ENCODE assay signal across 1 cellular context in the genomic region with DNA sequence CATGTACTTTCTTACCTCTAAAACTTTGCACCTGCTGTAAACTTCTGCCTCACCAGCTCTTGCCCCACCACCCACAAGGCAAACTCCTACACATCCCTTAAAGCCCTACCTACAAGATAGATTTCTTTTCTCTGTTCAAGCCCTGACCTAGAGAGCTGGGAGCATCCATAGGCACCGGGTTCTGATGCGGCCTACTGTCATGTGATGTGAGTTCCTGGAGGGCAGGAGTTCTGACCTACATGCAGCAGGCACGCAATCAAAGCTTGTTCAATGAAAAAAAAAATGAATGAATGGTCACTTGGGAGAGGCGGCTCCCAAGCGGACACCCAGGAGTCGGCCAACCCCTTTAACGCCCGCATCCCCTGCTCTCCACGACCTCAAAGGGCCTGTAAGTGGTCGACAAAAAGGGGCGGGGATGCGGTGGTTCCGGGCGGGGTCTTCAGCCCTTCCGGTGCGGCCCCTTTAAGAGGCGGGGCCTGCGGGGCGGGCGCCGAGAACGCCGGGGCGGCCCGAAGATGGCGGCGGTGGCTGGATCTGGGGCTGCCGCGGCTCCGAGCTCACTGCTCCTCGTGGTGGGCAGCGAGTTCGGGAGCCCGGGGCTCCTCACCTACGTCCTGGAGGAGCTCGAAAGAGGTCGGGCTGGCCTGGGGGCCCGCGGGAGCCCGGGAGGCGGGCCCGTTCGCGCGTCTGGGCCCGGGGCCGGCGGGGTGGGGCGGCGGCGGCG.
TF ChIP-seq lines count a peak whose summit lies in the region.

TSS of gene MAP1S (plus strand) at position 493 of the 724 bp plus-strand sequence. CDS start at position 516, 23 bp downstream.

TF ChIP-seq in WTC11, 78 proteins besides CTCF, POLR2A, EP300 and RAD21 (continued from another document):
- TF ChIP-seq, protein P1, sequence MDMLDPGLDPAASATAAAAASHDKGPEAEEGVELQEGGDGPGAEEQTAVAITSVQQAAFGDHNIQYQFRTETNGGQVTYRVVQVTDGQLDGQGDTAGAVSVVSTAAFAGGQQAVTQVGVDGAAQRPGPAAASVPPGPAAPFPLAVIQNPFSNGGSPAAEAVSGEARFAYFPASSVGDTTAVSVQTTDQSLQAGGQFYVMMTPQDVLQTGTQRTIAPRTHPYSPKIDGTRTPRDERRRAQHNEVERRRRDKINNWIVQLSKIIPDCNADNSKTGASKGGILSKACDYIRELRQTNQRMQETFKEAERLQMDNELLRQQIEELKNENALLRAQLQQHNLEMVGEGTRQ (CRISPR knock-in tag; IDR thresholded peaks at IDR 0.05) = peak; percentile 29; the same call in 1 of the 2 replicates
- TF ChIP-seq, protein P2, sequence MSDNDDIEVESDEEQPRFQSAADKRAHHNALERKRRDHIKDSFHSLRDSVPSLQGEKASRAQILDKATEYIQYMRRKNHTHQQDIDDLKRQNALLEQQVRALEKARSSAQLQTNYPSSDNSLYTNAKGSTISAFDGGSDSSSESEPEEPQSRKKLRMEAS (CRISPR knock-in tag; IDR thresholded peaks at IDR 0.05) = peak; percentile 45; the same call in 1 of the 2 replicates
- TF ChIP-seq, protein P3, sequence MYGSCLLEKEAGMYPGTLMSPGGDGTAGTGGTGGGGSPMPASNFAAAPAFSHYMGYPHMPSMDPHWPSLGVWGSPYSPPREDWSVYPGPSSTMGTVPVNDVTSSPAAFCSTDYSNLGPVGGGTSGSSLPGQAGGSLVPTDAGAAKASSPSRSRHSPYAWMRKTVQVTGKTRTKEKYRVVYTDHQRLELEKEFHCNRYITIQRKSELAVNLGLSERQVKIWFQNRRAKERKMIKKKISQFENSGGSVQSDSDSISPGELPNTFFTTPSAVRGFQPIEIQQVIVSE (CRISPR knock-in tag; IDR thresholded peaks at IDR 0.05; ENCODE audit: borderline replicate concordance) = no peak
- TF ChIP-seq ESRRA (CRISPR knock-in tag; IDR thresholded peaks at IDR 0.05; ENCODE audit: borderline replicate concordance) = no peak
- TF ChIP-seq, protein P4, sequence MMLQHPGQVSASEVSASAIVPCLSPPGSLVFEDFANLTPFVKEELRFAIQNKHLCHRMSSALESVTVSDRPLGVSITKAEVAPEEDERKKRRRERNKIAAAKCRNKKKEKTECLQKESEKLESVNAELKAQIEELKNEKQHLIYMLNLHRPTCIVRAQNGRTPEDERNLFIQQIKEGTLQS (CRISPR knock-in tag; conservative IDR thresholded peaks at IDR 0.05) = no peak
- TF ChIP-seq ZNF281 (CRISPR knock-in tag; IDR thresholded peaks at IDR 0.05) = no peak
- TF ChIP-seq ZNF121 (CRISPR knock-in tag; IDR thresholded peaks at IDR 0.05) = no peak
- no peak for TF ChIP-seq FOXP4 (CRISPR knock-in tag; IDR thresholded peaks at IDR 0.05)
- no peak for TF ChIP-seq ZNF416 (CRISPR knock-in tag; IDR thresholded peaks at IDR 0.05)
- TF ChIP-seq ZBTB21 (CRISPR knock-in tag; IDR thresholded peaks at IDR 0.05; ENCODE audit: borderline replicate concordance) = peak; percentile 43; the same call in 1 of the 2 replicates
- TF ChIP-seq, protein P5, sequence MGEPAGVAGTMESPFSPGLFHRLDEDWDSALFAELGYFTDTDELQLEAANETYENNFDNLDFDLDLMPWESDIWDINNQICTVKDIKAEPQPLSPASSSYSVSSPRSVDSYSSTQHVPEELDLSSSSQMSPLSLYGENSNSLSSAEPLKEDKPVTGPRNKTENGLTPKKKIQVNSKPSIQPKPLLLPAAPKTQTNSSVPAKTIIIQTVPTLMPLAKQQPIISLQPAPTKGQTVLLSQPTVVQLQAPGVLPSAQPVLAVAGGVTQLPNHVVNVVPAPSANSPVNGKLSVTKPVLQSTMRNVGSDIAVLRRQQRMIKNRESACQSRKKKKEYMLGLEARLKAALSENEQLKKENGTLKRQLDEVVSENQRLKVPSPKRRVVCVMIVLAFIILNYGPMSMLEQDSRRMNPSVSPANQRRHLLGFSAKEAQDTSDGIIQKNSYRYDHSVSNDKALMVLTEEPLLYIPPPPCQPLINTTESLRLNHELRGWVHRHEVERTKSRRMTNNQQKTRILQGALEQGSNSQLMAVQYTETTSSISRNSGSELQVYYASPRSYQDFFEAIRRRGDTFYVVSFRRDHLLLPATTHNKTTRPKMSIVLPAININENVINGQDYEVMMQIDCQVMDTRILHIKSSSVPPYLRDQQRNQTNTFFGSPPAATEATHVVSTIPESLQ (CRISPR knock-in tag; IDR thresholded peaks at IDR 0.05) = no peak
- TF ChIP-seq, protein P6, sequence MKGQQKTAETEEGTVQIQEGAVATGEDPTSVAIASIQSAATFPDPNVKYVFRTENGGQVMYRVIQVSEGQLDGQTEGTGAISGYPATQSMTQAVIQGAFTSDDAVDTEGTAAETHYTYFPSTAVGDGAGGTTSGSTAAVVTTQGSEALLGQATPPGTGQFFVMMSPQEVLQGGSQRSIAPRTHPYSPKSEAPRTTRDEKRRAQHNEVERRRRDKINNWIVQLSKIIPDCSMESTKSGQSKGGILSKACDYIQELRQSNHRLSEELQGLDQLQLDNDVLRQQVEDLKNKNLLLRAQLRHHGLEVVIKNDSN (CRISPR knock-in tag; IDR thresholded peaks at IDR 0.05) = peak; percentile 58; the same call in 1 of the 2 replicates
- no peak for TF ChIP-seq FOXJ3 (CRISPR knock-in tag; IDR thresholded peaks at IDR 0.05; ENCODE audit: borderline replicate concordance)
- TF ChIP-seq GABPB1 (CRISPR knock-in tag; IDR thresholded peaks at IDR 0.05) = no peak
- TF ChIP-seq TEAD1 (CRISPR knock-in tag; IDR thresholded peaks at IDR 0.05) = 0 out of 2 replicates have a peak, but pooled peaks have one; percentile 28
- TF ChIP-seq OVOL2 (CRISPR knock-in tag; IDR thresholded peaks at IDR 0.05; ENCODE audit: borderline replicate concordance) = no peak
- TF ChIP-seq SP1 (CRISPR knock-in tag; conservative IDR thresholded peaks at IDR 0.05) = peak; percentile 90
- TF ChIP-seq TCF7 (CRISPR knock-in tag; IDR thresholded peaks at IDR 0.05; ENCODE audit: low read depth) = no peak
- no peak for TF ChIP-seq ATF1 (CRISPR knock-in tag; IDR thresholded peaks at IDR 0.05)
- TF ChIP-seq MYBL2 (CRISPR knock-in tag; IDR thresholded peaks at IDR 0.05) = 0 out of 2 replicates have a peak, but pooled peaks have one; percentile 6
- no peak for TF ChIP-seq PRRX2 (CRISPR knock-in tag; IDR thresholded peaks at IDR 0.05)
- peak; percentile 50; the same call in 1 of the 2 replicates for TF ChIP-seq HMGXB4 (CRISPR knock-in tag; IDR thresholded peaks at IDR 0.05)
- TF ChIP-seq PRDM15 (CRISPR knock-in tag; IDR thresholded peaks at IDR 0.05) = no peak
- no peak for TF ChIP-seq NR2C2 (CRISPR knock-in tag; IDR thresholded peaks at IDR 0.05)
- TF ChIP-seq CREM (CRISPR knock-in tag; IDR thresholded peaks at IDR 0.05) = no peak
- TF ChIP-seq, protein P7, sequence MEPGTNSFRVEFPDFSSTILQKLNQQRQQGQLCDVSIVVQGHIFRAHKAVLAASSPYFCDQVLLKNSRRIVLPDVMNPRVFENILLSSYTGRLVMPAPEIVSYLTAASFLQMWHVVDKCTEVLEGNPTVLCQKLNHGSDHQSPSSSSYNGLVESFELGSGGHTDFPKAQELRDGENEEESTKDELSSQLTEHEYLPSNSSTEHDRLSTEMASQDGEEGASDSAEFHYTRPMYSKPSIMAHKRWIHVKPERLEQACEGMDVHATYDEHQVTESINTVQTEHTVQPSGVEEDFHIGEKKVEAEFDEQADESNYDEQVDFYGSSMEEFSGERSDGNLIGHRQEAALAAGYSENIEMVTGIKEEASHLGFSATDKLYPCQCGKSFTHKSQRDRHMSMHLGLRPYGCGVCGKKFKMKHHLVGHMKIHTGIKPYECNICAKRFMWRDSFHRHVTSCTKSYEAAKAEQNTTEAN (CRISPR knock-in tag; IDR thresholded peaks at IDR 0.05) = no peak
- TF ChIP-seq, protein P8, sequence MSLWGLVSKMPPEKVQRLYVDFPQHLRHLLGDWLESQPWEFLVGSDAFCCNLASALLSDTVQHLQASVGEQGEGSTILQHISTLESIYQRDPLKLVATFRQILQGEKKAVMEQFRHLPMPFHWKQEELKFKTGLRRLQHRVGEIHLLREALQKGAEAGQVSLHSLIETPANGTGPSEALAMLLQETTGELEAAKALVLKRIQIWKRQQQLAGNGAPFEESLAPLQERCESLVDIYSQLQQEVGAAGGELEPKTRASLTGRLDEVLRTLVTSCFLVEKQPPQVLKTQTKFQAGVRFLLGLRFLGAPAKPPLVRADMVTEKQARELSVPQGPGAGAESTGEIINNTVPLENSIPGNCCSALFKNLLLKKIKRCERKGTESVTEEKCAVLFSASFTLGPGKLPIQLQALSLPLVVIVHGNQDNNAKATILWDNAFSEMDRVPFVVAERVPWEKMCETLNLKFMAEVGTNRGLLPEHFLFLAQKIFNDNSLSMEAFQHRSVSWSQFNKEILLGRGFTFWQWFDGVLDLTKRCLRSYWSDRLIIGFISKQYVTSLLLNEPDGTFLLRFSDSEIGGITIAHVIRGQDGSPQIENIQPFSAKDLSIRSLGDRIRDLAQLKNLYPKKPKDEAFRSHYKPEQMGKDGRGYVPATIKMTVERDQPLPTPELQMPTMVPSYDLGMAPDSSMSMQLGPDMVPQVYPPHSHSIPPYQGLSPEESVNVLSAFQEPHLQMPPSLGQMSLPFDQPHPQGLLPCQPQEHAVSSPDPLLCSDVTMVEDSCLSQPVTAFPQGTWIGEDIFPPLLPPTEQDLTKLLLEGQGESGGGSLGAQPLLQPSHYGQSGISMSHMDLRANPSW (CRISPR knock-in tag; conservative IDR thresholded peaks at IDR 0.05; ENCODE audit: low read depth) = no peak
- no peak for TF ChIP-seq FOXK1 (CRISPR knock-in tag; IDR thresholded peaks at IDR 0.05)
- TF ChIP-seq ZMAT4 (CRISPR knock-in tag; IDR thresholded peaks at IDR 0.05) = no peak
